Comparison of ENCODE assay signal across 30 cellular contexts in the genomic region with DNA sequence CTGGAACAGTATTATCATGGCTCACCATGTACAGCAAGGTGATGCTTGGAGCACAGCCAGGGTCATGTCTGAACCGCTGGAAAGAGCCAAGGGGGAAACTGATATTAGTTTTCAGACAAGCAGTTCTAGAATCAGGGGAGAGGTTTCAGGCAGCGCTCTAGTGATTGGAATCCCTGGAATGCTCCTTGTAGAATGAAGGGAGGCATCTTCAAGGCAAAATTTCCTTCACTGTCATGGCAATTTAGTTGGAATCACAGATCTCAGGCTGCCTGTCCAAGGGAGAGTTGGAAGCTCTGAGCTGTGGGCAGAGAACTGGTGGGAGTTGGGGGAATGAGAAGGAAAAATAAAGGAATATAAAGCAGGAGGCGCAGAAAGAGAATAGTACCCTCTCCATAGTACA.
DNase-seq lines count a peak whose midpoint lies in the region; ATAC-seq and TF ChIP-seq lines count a peak whose summit lies in the region.
"Had no signal": no experiment of that assay in that cellular context is flagged by ENCODE, and none has a peak within 500 bp of the region (broad histone marks: within the 10 kb centered on the region; RNA-seq: fewer than 3 reads in every experiment).

No MANE protein-coding gene starts in this region.

- no peaks in the 10 kb centered on the region for H3K79me2 ChIP-seq in SK-N-SH (ENCODE audit: insufficient read depth)
- H3K79me2 ChIP-seq: hepatocyte had no signal

- POLR2A ChIA-PET in SK-N-SH (lab: Yijun Ruan, JAX) = no interaction called here
- POLR2A ChIA-PET in T-cell (lab: Charles Lee) = no interaction called here

- no peak for TF ChIP-seq CTCF in SK-N-SH (IDR thresholded peaks at IDR 0.05)
- TF ChIP-seq CTCF in RWPE2 (IDR thresholded peaks at IDR 0.05; ENCODE audit: poor library complexity, severe bottlenecking) = no peak
- no peak for TF ChIP-seq CTCF in vagina (IDR thresholded peaks at IDR 0.05)

- H3K27me3 Mint-ChIP-seq in T-cell = peaks cover 9 to 27% of the 10 kb centered on the region in 2 donors

- intact Hi-C loops in vagina (cut with DNase I) (no loop called here), left ventricle myocardium superior (cut with micrococcal nuclease) (no loop called here)

- no peaks in the 10 kb centered on the region for H4K20me1 ChIP-seq in SK-N-SH (ENCODE audit: insufficient read depth)
- H4K20me1 ChIP-seq: BLaER1 had no signal

- H3K36me3 Mint-ChIP-seq in T-cell = no peaks in the 10 kb centered on the region

- H3K4me1 Mint-ChIP-seq in T-cell = no peaks in the 10 kb centered on the region

- H3K27me3 ChIP-seq in SK-N-SH (ENCODE audit: insufficient read depth) (no peaks in the 10 kb centered on the region), RWPE2 (ENCODE audit: insufficient read depth, poor library complexity, severe bottlenecking) (no peaks in the 10 kb centered on the region), vagina (no peaks in the 10 kb centered on the region)
- H3K27me3 ChIP-seq: BLaER1, hepatocyte had no signal

- peaks cover 0 to 17% of the 10 kb centered on the region in 2 experiments; a peak in 1 of 4 replicates for H3K4me1 ChIP-seq in SK-N-SH (ENCODE audit: control insufficient read depth in 1 of 2, insufficient read depth in 2 of 2, low read depth in 1 of 2, low read length in 1 of 2)
- peaks cover 14% of the 10 kb centered on the region for H3K4me1 ChIP-seq in RWPE2 (ENCODE audit: insufficient read depth, poor library complexity, severe bottlenecking)
- no peaks in the 10 kb centered on the region for H3K4me1 ChIP-seq in vagina
- H3K4me1 ChIP-seq: BLaER1, psoas muscle, tibial artery had no signal

- H3K4me2 ChIP-seq in SK-N-SH = peak overlapping the region; percentile 34
- H3K4me2 ChIP-seq: BLaER1, hepatocyte, smooth muscle cell had no signal

- TF ChIP-seq POLR2A in vagina (IDR thresholded peaks at IDR 0.05) = no peak

- peaks cover 0 to 15% (median 11%) of the 10 kb centered on the region in 3 donors for H3K9me3 Mint-ChIP-seq in T-cell

- no peak for TF ChIP-seq EP300 in SK-N-SH (IDR thresholded peaks at IDR 0.05; ENCODE audit: borderline replicate concordance in 1 of 2, low read depth in 1 of 2, low read length in 1 of 2)

- no peaks in the 10 kb centered on the region for H3K9me3 ChIP-seq in SK-N-SH
- no peaks in the 10 kb centered on the region for H3K9me3 ChIP-seq in RWPE2 (ENCODE audit: severe bottlenecking)
- no peaks in the 10 kb centered on the region for H3K9me3 ChIP-seq in vagina

- no peaks in the 10 kb centered on the region for H3K36me3 ChIP-seq in SK-N-SH (replicated peaks in 1 of 2; ENCODE audit: control insufficient read depth in 1 of 2, insufficient read depth in 2 of 2, low read length in 1 of 2)
- H3K36me3 ChIP-seq in RWPE2 (ENCODE audit: low read depth) = no peaks in the 10 kb centered on the region
- no peaks in the 10 kb centered on the region for H3K36me3 ChIP-seq in vagina
- H3K36me3 ChIP-seq: BLaER1, tibial artery, WERI-Rb-1 had no signal

- no peak for ATAC-seq in SK-N-SH treated with all-trans-retinoic acid at 6 μM for 48 hours
- ATAC-seq in RWPE2 (ENCODE audit: low read depth) = no peak
- no peak for ATAC-seq in left ventricle myocardium superior
- no peak for ATAC-seq in T-cell (replicated peaks in 1 of 4)
- ATAC-seq: left cardiac atrium, psoas muscle had no signal

- 0 out of 2 replicates have a peak overlapping the region, but pooled peaks have one; percentile 17 for H3K9ac ChIP-seq in SK-N-SH
- H3K9ac ChIP-seq: BLaER1 had no signal

- no peak overlapping the region for H3K4me3 Mint-ChIP-seq in T-cell
- H3K4me3 Mint-ChIP-seq: neural crest cell had no signal

- no peaks in the 10 kb centered on the region for H3K9me2 ChIP-seq in SK-N-SH

- WGBS in SK-N-SH (ENCODE audit: low lambda C conversion rate) = 44% methylated on average over 3 of the region's 3 CpGs

- peak overlapping the region in 1 of 2 experiments; percentile 78; a peak in 2 of 4 replicates for H3K27ac ChIP-seq in SK-N-SH (ENCODE audit: low read depth in 2 of 2, low read length in 1 of 2)
- H3K27ac ChIP-seq in RWPE2 (ENCODE audit: poor library complexity, severe bottlenecking) = peak overlapping the region; percentile 51
- H3K27ac ChIP-seq in vagina = no peak overlapping the region
- H3K27ac ChIP-seq: 22Rv1, BLaER1, epithelial cell of prostate, hepatocyte, psoas muscle, tibial artery, WERI-Rb-1 had no signal

- no peak for TF ChIP-seq RAD21 in SK-N-SH (IDR thresholded peaks at IDR 0.05; ENCODE audit: low read length)

- no peak overlapping the region for H2AFZ ChIP-seq in SK-N-SH (ENCODE audit: low read depth)
- H2AFZ ChIP-seq: hepatocyte had no signal

- DNase-seq in SK-N-SH (no peak), RWPE2 (ENCODE audit: low spot score) (no peak), islet precursor cell (peak; percentile 77), vagina (ENCODE audit: extremely low spot score in 2 of 2) (peak; percentile 32 to 40), GM19240 (ENCODE audit: insufficient read length, low spot score) (no peak), left ventricle myocardium superior (no peak), T-cell (no peak)
- DNase-seq: activated naive CD4-positive, alpha-beta T cell treated with Interleukin-2 at 50 U/mL for 16 hours; caudate nucleus; foreskin fibroblast; GDM1; left cardiac atrium; NCI-H1092; NCI-H1930; NCI-H226; NCI-H774; OCI-M1; psoas muscle; SIG-M5; stimulated activated CD4-positive, alpha-beta T cell treated with anti-CD3 and anti-CD28 coated beads, Interleukin-2, amount 100 ng/mL, for 48 hours; stimulated activated naive CD8-positive, alpha-beta T cell treated with anti-CD3 and anti-CD28 coated beads, Interleukin-15, Interleukin-2, amounts not matched to agents 100 U/mL and 50 U/mL, for 24 hours; tibial artery; WERI-Rb-1 had no signal

- peaks cover 11% of the 10 kb centered on the region for H3F3A ChIP-seq in SK-N-SH (replicated peaks; ENCODE audit: insufficient read depth)

- H3K4me3 ChIP-seq in SK-N-SH (ENCODE audit: low read depth in 2 of 2, low read length in 1 of 2) (no peak overlapping the region), RWPE2 (ENCODE audit: severe bottlenecking) (no peak overlapping the region), vagina (no peak overlapping the region)
- H3K4me3 ChIP-seq: BLaER1, hepatocyte, psoas muscle, smooth muscle cell, tibial artery had no signal

- H3K27ac Mint-ChIP-seq in T-cell = no peak overlapping the region

- CTCF ChIA-PET in SK-N-SH (lab: Yijun Ruan, JAX) (interaction anchor here (0.6 kb wide), 1 partner anchor 113 kb away, joined by 5 read pairs; no protein-coding TSS in a partner anchor), T-cell (lab: Charles Lee) (no interaction called here)

TF ChIP-seq in SK-N-SH, 30 proteins besides CTCF, POLR2A, EP300 and RAD21:
- TF ChIP-seq POLR2AphosphoS5 (IDR thresholded peaks at IDR 0.05; ENCODE audit: low read depth, low read length) = no peak
- TF ChIP-seq, protein P1, sequence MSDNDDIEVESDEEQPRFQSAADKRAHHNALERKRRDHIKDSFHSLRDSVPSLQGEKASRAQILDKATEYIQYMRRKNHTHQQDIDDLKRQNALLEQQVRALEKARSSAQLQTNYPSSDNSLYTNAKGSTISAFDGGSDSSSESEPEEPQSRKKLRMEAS (IDR thresholded peaks at IDR 0.05; ENCODE audit: low read depth) = no peak
- TF ChIP-seq TAF1 (IDR thresholded peaks at IDR 0.05; ENCODE audit: borderline replicate concordance, low read depth, low read length) = no peak
- no peak for TF ChIP-seq NFIC (IDR thresholded peaks at IDR 0.05; ENCODE audit: borderline replicate concordance)
- TF ChIP-seq FOXJ3 (CRISPR knock-in tag; IDR thresholded peaks at IDR 0.05) = no peak

TF ChIP-seq in SK-N-SH treated with all-trans-retinoic acid at 6 μM for 48 hours, 23 proteins besides CTCF, POLR2A, EP300 and RAD21:
- TF ChIP-seq ZFP3 (CRISPR knock-in tag; IDR thresholded peaks at IDR 0.05) = no peak
- TF ChIP-seq OSR1 (CRISPR knock-in tag; IDR thresholded peaks at IDR 0.05) = no peak
- no peak for TF ChIP-seq ISL1 (CRISPR knock-in tag; IDR thresholded peaks at IDR 0.05)
- no peak for TF ChIP-seq CSDC2 (CRISPR knock-in tag; IDR thresholded peaks at IDR 0.05)
- no peak for TF ChIP-seq ESRRG (CRISPR knock-in tag; IDR thresholded peaks at IDR 0.05)
- TF ChIP-seq, protein P2, sequence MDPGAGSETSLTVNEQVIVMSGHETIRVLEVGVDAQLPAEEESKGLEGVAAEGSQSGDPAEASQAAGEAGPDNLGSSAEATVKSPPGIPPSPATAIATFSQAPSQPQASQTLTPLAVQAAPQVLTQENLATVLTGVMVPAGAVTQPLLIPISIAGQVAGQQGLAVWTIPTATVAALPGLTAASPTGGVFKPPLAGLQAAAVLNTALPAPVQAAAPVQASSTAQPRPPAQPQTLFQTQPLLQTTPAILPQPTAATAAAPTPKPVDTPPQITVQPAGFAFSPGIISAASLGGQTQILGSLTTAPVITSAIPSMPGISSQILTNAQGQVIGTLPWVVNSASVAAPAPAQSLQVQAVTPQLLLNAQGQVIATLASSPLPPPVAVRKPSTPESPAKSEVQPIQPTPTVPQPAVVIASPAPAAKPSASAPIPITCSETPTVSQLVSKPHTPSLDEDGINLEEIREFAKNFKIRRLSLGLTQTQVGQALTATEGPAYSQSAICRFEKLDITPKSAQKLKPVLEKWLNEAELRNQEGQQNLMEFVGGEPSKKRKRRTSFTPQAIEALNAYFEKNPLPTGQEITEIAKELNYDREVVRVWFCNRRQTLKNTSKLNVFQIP (CRISPR knock-in tag; IDR thresholded peaks at IDR 0.05; ENCODE audit: borderline replicate concordance, low read depth) = no peak

Comparison
In these comparisons a context has a peak if more than half of its experiments do, and no peak if none do; other contexts are left out.
1. DNase-seq: peak in islet precursor cell (single experiment) and vagina (2 of 2); none in SK-N-SH (single experiment), RWPE2 (single experiment), GM19240 (single experiment), left ventricle myocardium superior (single experiment) and T-cell (0 of 34).